1 cellular context compared by ENCODE assay signal in genomic region chr7:151838072-151838471, GRCh38.
TF ChIP-seq lines count a peak whose summit lies in the region.

No MANE protein-coding gene starts in this region.

TF ChIP-seq in HepG2, 621 proteins besides CTCF, POLR2A, EP300 and RAD21 (continued from another document):
- TF ChIP-seq HMGXB3 (CRISPR knock-in tag; IDR thresholded peaks at IDR 0.05; ENCODE audit: borderline replicate concordance) (no peak), ZNF564 (CRISPR knock-in tag; IDR thresholded peaks at IDR 0.05) (no peak), YEATS4 (CRISPR knock-in tag; IDR thresholded peaks at IDR 0.05; ENCODE audit: borderline replicate concordance) (no peak)
